ENCODE assay signal across 17 cellular contexts in genomic region chr16:66903544-66904427, GRCh38. TPM values are rescaled to one million over a fixed set of nuclear protein-coding genes. Genes with fewer than 3 reads are reported as not detected.
DNase-seq lines count a peak whose midpoint lies in the region; ATAC-seq and TF ChIP-seq lines count a peak whose summit lies in the region.
"Had no signal": no experiment of that assay in that cellular context is flagged by ENCODE, and none has a peak within 500 bp of the region (broad histone marks: within the 10 kb centered on the region; RNA-seq: fewer than 3 reads in every experiment).

No MANE protein-coding gene starts in this region.

- H3K9ac ChIP-seq in neuronal stem cell (ENCODE audit: low read depth, low read length, poor library complexity), result no peak overlapping the region

- no peak overlapping the region for H4K8ac ChIP-seq in neuronal stem cell (ENCODE audit: low read depth, low read length)

- H3K36me3 ChIP-seq in heart left ventricle (no peaks in the 10 kb centered on the region), neuronal stem cell (replicated peaks in 1 of 2; ENCODE audit: control insufficient read depth in 2 of 2, insufficient read depth in 2 of 2, low read length in 2 of 2) (no peaks in the 10 kb centered on the region), upper lobe of right lung (no peaks in the 10 kb centered on the region), prostate gland (no peaks in the 10 kb centered on the region)
- H3K36me3 ChIP-seq: brain microvascular endothelial cell had no signal

- H3K18ac ChIP-seq in neuronal stem cell (ENCODE audit: low read length), result peak overlapping the region; percentile 21

- peak; percentile 50 for DNase-seq in RPMI7951 (ENCODE audit: low read depth)
- peak; percentile 83 to 93 (median 84) for DNase-seq in heart left ventricle
- no peak for DNase-seq in neuronal stem cell (ENCODE audit: low spot score)
- DNase-seq in upper lobe of right lung, result no peak
- DNase-seq in NCI-H2081 treated with DMSO at 0.1 percent for 48 hours (lab: John Stamatoyannopoulos, UW), result no peak
- no peak for DNase-seq in prostate gland (ENCODE audit: low spot score)
- DNase-seq: brain microvascular endothelial cell; effector CD8-positive, alpha-beta T cell; NCI-H146; stimulated activated CD4-positive, alpha-beta T cell treated with anti-CD3 and anti-CD28 coated beads, Interleukin-4, amount 100 ng/mL, for 24 hours had no signal

- peak overlapping the region; percentile 77 to 100 (median 96) for H3K27ac ChIP-seq in heart left ventricle
- no peak overlapping the region for H3K27ac ChIP-seq in neuronal stem cell (replicated peaks; ENCODE audit: low read length)
- peak overlapping the region; percentile 61 for H3K27ac ChIP-seq in upper lobe of right lung
- peak overlapping the region in 1 of 2 donors; percentile 31 for H3K27ac ChIP-seq in prostate gland
- H3K27ac ChIP-seq: brain microvascular endothelial cell had no signal

- H3K4me2 ChIP-seq in neuronal stem cell (ENCODE audit: insufficient read depth, low read length, poor library complexity, severe bottlenecking), result no peak overlapping the region

- no peak overlapping the region for H2BK120ac ChIP-seq in neuronal stem cell (ENCODE audit: low read depth, low read length)

- no peak overlapping the region for H3K23ac ChIP-seq in neuronal stem cell (ENCODE audit: low read depth, low read length, poor library complexity)

- no peak overlapping the region for H2BK5ac ChIP-seq in neuronal stem cell (ENCODE audit: low read length)

- no peak overlapping the region for H2BK12ac ChIP-seq in neuronal stem cell (ENCODE audit: low read length)

- H3K79me1 ChIP-seq in neuronal stem cell (ENCODE audit: low read depth, low read length), result no peaks in the 10 kb centered on the region

- H3K4me1 ChIP-seq in heart left ventricle, result peaks cover 0 to 91% (median 57%) of the 10 kb centered on the region in 12 donors
- peaks cover 6 to 20% of the 10 kb centered on the region in 2 donors for H3K4me1 ChIP-seq in neuronal stem cell (ENCODE audit: control insufficient read depth in 2 of 2, insufficient read depth in 1 of 2, low read depth in 1 of 2, low read length in 2 of 2)
- peaks cover 34% of the 10 kb centered on the region for H3K4me1 ChIP-seq in upper lobe of right lung
- H3K4me1 ChIP-seq in prostate gland (replicated peaks), result no peaks in the 10 kb centered on the region

- intact Hi-C loops in heart left ventricle (cut with DNase I), result loop anchor here in 6 of 10 donors (1.0 to 2.0 kb wide), 4 partner anchors 20 to 23 kb away; partner anchors contain the start of gene RRAD (in 4 of the 6)
- intact Hi-C loops in upper lobe of right lung (cut with DNase I), result no loop called here
- intact Hi-C loops in prostate gland (cut with DNase I), result loop anchor here (2.0 kb wide), 1 partner anchor 19 kb away; no protein-coding TSS in a partner anchor

- H3K9me3 ChIP-seq in heart left ventricle, result no peaks in the 10 kb centered on the region
- no peaks in the 10 kb centered on the region for H3K9me3 ChIP-seq in neuronal stem cell (replicated peaks in 1 of 2; ENCODE audit: control insufficient read depth in 2 of 2, insufficient read depth in 1 of 2, low read depth in 1 of 2, low read length in 2 of 2)
- no peaks in the 10 kb centered on the region for H3K9me3 ChIP-seq in upper lobe of right lung
- H3K9me3 ChIP-seq in prostate gland, result no peaks in the 10 kb centered on the region

- TF ChIP-seq POLR2A in heart left ventricle (IDR thresholded peaks at IDR 0.05) (peak in 1 of 2 donors; percentile 83), prostate gland (IDR thresholded peaks at IDR 0.05) (no peak)

- no peak overlapping the region for H3K4ac ChIP-seq in neuronal stem cell (ENCODE audit: low read length)

- no peak overlapping the region for H2BK15ac ChIP-seq in neuronal stem cell (ENCODE audit: low read length)

- no peak overlapping the region for H4K91ac ChIP-seq in neuronal stem cell (ENCODE audit: low read depth, low read length, poor library complexity)

- peak; percentile 68 to 77 (median 74) for ATAC-seq in heart left ventricle
- no peak for ATAC-seq in upper lobe of right lung
- ATAC-seq in esophagus mucosa, result no peak
- ATAC-seq: WTC11 had no signal

- H3K27me3 ChIP-seq in heart left ventricle, result no peaks in the 10 kb centered on the region
- peaks cover 0 to 41% (median 0%) of the 10 kb centered on the region in 3 experiments for H3K27me3 ChIP-seq in neuronal stem cell (ENCODE audit: control insufficient read depth in 3 of 3, insufficient read depth in 3 of 3, low read depth in 1 of 3, low read length in 3 of 3)
- H3K27me3 ChIP-seq in upper lobe of right lung, result no peaks in the 10 kb centered on the region
- no peaks in the 10 kb centered on the region for H3K27me3 ChIP-seq in prostate gland (replicated peaks; ENCODE audit: insufficient read depth)

- no peak overlapping the region for H3K14ac ChIP-seq in neuronal stem cell (ENCODE audit: low read length)

- H3K4me3 ChIP-seq in heart left ventricle (peak overlapping the region in 11 of 12 donors; percentile 12 to 58 (median 46)), neuronal stem cell (ENCODE audit: low read length in 2 of 2) (no peak overlapping the region), upper lobe of right lung (no peak overlapping the region), prostate gland (no peak overlapping the region)

- H2AK5ac ChIP-seq in neuronal stem cell (ENCODE audit: low read depth, low read length), result no peak overlapping the region

- TF ChIP-seq CTCF in heart left ventricle (IDR thresholded peaks at IDR 0.05), result no peak
- TF ChIP-seq CTCF in upper lobe of right lung (IDR thresholded peaks at IDR 0.05), result no peak
- TF ChIP-seq CTCF in prostate gland (IDR thresholded peaks at IDR 0.05), result no peak

- H2AFZ ChIP-seq in neuronal stem cell (ENCODE audit: low read length), result no peak overlapping the region

- WGBS in heart left ventricle, 4 donors, result 44 to 52% (median 47%) methylated on average over 6 to 11 of the region's 11 CpGs
- no CpG with 5 or more reads among the region's 11 CpGs for WGBS in neuronal stem cell (ENCODE audit: extremely low coverage in 2 of 2, insufficient read length in 2 of 2, insufficient replicate concordance in 1 of 2), 2 donors
- 82% methylated on average over 11 of the region's 11 CpGs for WGBS in prostate gland

RNA-seq across cellular contexts. Expression of gene CDH16, which starts 14.9 kb away (rescaled TPM):
- not detected in 2 replicates for total RNA-seq in RPMI7951 (2014; rRNA removed; shearing (Covaris generic))
- total RNA-seq in heart left ventricle, result under 1 TPM in 4 of 9 donors, not detected in 5; 0.13 to 0.44 (median 0.17) TPM
- 1 to 10 TPM in 1 of 2 donors, under 1 TPM in 1; 0.08 to 1.6 TPM for polyA plus RNA-seq in heart left ventricle
- not detected for polyA plus RNA-seq in neuronal stem cell (2013, experiment 1 of 2)
- not detected for polyA plus RNA-seq in neuronal stem cell (2013, experiment 2 of 2)
- not detected for total RNA-seq in upper lobe of right lung
- 5.0 TPM for total RNA-seq in esophagus mucosa
- total RNA-seq in prostate gland, result not detected
- total RNA-seq: fibroblast of villous mesenchyme, mononuclear cell, NCI-H460, OCI-LY7, progenitor cell of endocrine pancreas, WTC11 had no signal

RNA-seq across cellular contexts. Expression of gene RRAD, which starts 21.5 kb away (rescaled TPM):
- total RNA-seq in RPMI7951 (2014; rRNA removed; shearing (Covaris generic)), result 3.4 and 5.1 TPM in 2 replicates
- total RNA-seq in heart left ventricle (100 to 1,000 TPM in 7 of 9 donors, 10 to 100 TPM in 2; 57.5 to 298 (median 143) TPM), upper lobe of right lung (11.1 TPM), esophagus mucosa (59.1 TPM), prostate gland (10 to 100 TPM; 17.0 to 37.0 TPM)
- 100 to 1,000 TPM; 152 to 277 TPM for polyA plus RNA-seq in heart left ventricle
- 0.32 TPM for polyA plus RNA-seq in neuronal stem cell (2013, experiment 1 of 2)
- 0.30 TPM for polyA plus RNA-seq in neuronal stem cell (2013, experiment 2 of 2)

RNA-seq across cellular contexts. Expression of gene PDP2, which starts 23.5 kb away (rescaled TPM):
- total RNA-seq in RPMI7951 (2014; rRNA removed; shearing (Covaris generic)), result 6.1 and 6.6 TPM in 2 replicates
- total RNA-seq in heart left ventricle, result 1 to 10 TPM; 2.1 to 7.5 (median 3.9) TPM
- polyA plus RNA-seq in heart left ventricle, result 1 to 10 TPM; 1.1 to 3.2 TPM
- polyA plus RNA-seq in neuronal stem cell (2013, experiment 1 of 2), result 8.3 TPM
- polyA plus RNA-seq in neuronal stem cell (2013, experiment 2 of 2), result 8.8 TPM
- 22.4 TPM for total RNA-seq in upper lobe of right lung
- 9.6 TPM for total RNA-seq in esophagus mucosa
- 10 to 100 TPM in 1 of 2 donors, 1 to 10 TPM in 1; 9.2 to 21.9 TPM for total RNA-seq in prostate gland

RNA-seq across cellular contexts. Expression of gene CIAO2B, which starts 30.4 kb away (rescaled TPM):
- total RNA-seq in RPMI7951 (2014; rRNA removed; shearing (Covaris generic)), result 254 and 336 TPM in 2 replicates
- total RNA-seq in heart left ventricle (100 to 1,000 TPM; 103 to 188 (median 110) TPM), upper lobe of right lung (69.4 TPM), esophagus mucosa (125 TPM), prostate gland (100 to 1,000 TPM in 1 of 2 donors, 10 to 100 TPM in 1; 80.2 to 159 TPM)
- polyA plus RNA-seq in heart left ventricle, result 100 to 1,000 TPM; 265 to 669 TPM
- 93.4 TPM for polyA plus RNA-seq in neuronal stem cell (2013, experiment 1 of 2)
- polyA plus RNA-seq in neuronal stem cell (2013, experiment 2 of 2), result 91.2 TPM

RNA-seq across cellular contexts. Expression of gene CES2, which starts 31.5 kb away (rescaled TPM):
- total RNA-seq in RPMI7951 (2014; rRNA removed; shearing (Covaris generic)), result 19.2 and 21.3 TPM in 2 replicates
- 100 to 1,000 TPM in 4 of 9 donors, 10 to 100 TPM in 5; 56.0 to 157 (median 78.8) TPM for total RNA-seq in heart left ventricle
- 100 to 1,000 TPM in 1 of 2 donors, 10 to 100 TPM in 1; 40.9 to 125 TPM for polyA plus RNA-seq in heart left ventricle
- 14.6 TPM for polyA plus RNA-seq in neuronal stem cell (2013, experiment 1 of 2)
- 15.0 TPM for polyA plus RNA-seq in neuronal stem cell (2013, experiment 2 of 2)
- 35.8 TPM for total RNA-seq in upper lobe of right lung
- 151 TPM for total RNA-seq in esophagus mucosa
- 10 to 100 TPM; 36.3 to 61.5 TPM for total RNA-seq in prostate gland

Comparison
In these comparisons a context has a peak if more than half of its experiments do, and no peak if none do; other contexts are left out.
1. DNase-seq: peak in RPMI7951 (single experiment) and heart left ventricle (5 of 5); none in neuronal stem cell (single experiment), upper lobe of right lung (single experiment), NCI-H2081 treated with DMSO at 0.1 percent for 48 hours (single experiment) and prostate gland (single experiment).
2. ATAC-seq: peak in heart left ventricle (4 of 4); none in upper lobe of right lung (single experiment) and esophagus mucosa (single experiment).
3. H3K4me3 ChIP-seq: peak in heart left ventricle (11 of 12); none in neuronal stem cell (0 of 2), upper lobe of right lung (single experiment) and prostate gland (0 of 2).